24 cellular contexts compared by ENCODE assay signal in the genomic region with DNA sequence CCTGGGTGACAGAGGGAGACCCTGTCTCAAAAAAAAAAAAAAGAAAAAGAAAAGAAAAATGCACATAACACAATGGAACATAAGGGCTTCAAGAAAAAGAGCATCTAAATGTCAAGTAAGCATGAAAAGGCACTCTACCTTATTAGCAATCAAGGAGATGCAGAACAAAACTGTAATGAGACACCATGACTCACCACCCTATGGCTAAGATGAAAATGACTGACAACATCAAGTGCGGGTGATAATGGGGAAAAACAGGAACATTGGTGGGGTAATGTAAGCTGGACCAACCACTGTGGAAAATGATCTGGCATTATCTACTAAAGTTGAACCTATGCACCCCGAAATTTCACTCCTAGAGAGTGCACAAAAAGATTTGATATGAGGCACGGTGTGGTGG.
"Had no signal": no experiment of that assay in that cellular context is flagged by ENCODE, and none has a peak within 500 bp of the region (broad histone marks: within the 10 kb centered on the region; RNA-seq: fewer than 3 reads in every experiment).

No MANE protein-coding gene starts in this region.

- H3K27me3 ChIP-seq: cardiac muscle cell had no signal

- H3K4me3 ChIP-seq: cardiac muscle cell, PC-9, SK-N-MC had no signal

- DNase-seq: activated CD4-positive, alpha-beta memory T cell treated with anti-CD3 and anti-CD28 coated beads for 36 hours; activated CD4-positive, alpha-beta T cell treated with anti-CD3 and anti-CD28 coated beads, Interleukin-2, amount 10 ng/mL, durations not matched to agents 7 days and 5 days; activated CD4-positive, CD25-positive, alpha-beta regulatory T cell treated with anti-CD3 and anti-CD28 coated beads, Interleukin-2, amount 50 U/mL, for 72 hours; activated CD8-positive, alpha-beta memory T cell treated with anti-CD3 and anti-CD28 coated beads for 24 hours; activated gamma-delta T cell; activated naive CD4-positive, alpha-beta T cell treated with anti-CD3 and anti-CD28 coated beads for 36 hours; activated T-cell treated with anti-CD3 and anti-CD28 coated beads, Interleukin-2, amount 50 U/mL, for 4 hours; amygdala; Kasumi-1; KBM-7; NCI-H1092; NCI-H1417; NCI-H1694; NCI-H2029; NCI-H2107; NCI-H510A treated with DMSO at 0.1 percent for 48 hours; NCI-H69; PC-9; SIG-M5; T-cell; T-helper 2 cell; T1000 had no signal

- H3K27ac ChIP-seq: cardiac muscle cell, PC-9, SK-N-MC had no signal

- H3K36me3 ChIP-seq: cardiac muscle cell had no signal
